In the genomic region with DNA sequence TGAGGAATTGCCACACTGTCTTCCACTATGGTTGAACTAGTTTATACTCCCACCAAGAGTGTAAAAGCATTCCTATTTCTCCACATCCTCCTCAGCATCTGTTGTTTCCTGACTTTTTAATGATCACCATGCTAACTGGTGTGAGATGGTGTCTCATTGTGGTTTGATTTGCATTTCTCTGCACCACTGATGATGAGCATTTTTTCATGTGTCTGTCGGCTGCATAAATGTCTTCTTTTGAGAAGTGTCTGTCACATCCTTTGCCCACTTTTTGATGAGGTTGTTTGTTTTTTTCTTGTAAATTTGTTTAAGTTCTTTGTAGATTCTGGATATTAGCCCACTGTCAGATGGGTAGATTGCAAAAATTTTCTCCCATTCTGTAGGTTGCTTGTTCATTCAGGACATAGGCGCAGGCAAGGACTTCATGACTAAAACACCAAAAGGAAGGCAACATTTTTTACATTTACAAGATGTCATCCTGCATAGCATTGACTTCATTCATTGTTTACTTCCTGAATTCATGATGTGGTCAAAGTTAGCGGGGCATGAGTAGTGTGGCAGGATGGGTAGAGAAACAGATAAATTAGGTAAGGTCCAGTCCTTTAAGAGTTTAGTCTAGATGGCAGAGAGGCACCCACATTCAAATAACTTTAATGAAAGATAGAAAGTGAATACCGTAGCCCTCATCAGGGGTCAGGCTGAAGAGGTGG, we compare ENCODE assay signal across 30 cellular contexts. TPM values are rescaled to one million over a fixed set of nuclear protein-coding genes. Genes with fewer than 3 reads are reported as not detected.
A peak's percentile ranks its signal among the peaks of the same experiment; 100 is the strongest.
DNase-seq lines count a peak whose midpoint lies in the region; ATAC-seq and TF ChIP-seq lines count a peak whose summit lies in the region.
"Had no signal": no experiment of that assay in that cellular context is flagged by ENCODE, and none has a peak within 500 bp of the region (broad histone marks: within the 10 kb centered on the region; RNA-seq: fewer than 3 reads in every experiment).

No MANE protein-coding gene starts in this region.

- CTCF ChIA-PET in activated naive CD4-positive, alpha-beta T cell treated with anti-CD3 and anti-CD28 coated beads for 36 hours (lab: Charles Lee): no interaction called here
- CTCF ChIA-PET in activated naive CD4-positive, alpha-beta T cell treated with anti-CD3 and anti-CD28 coated beads, Interleukin-2, amount 10 ng/mL, durations not matched to agents 7 days and 5 days (lab: Charles Lee): no interaction called here

- no peaks in the 10 kb centered on the region for H3K36me3 ChIP-seq in OCI-LY1 (ENCODE audit: insufficient read depth, low read length)
- H3K36me3 ChIP-seq: breast epithelium, esophagus muscularis mucosa, lower lobe of right lung, thoracic aorta had no signal

- no peaks in the 10 kb centered on the region for H4K20me1 ChIP-seq in OCI-LY1 (ENCODE audit: insufficient read depth, low read length)

- no peak for TF ChIP-seq CTCF in OCI-LY1 (IDR thresholded peaks at IDR 0.05; ENCODE audit: low read length)

- H3K4me1 ChIP-seq in OCI-LY1 (ENCODE audit: insufficient read depth, low read length, severe bottlenecking): peaks cover 69% of the 10 kb centered on the region
- H3K4me1 ChIP-seq: breast epithelium, lower lobe of right lung had no signal

- no peaks in the 10 kb centered on the region for H3K27me3 ChIP-seq in OCI-LY1 (ENCODE audit: insufficient read depth, low read length)
- H3K27me3 ChIP-seq: breast epithelium, dorsolateral prefrontal cortex, esophagus muscularis mucosa had no signal

- no peaks in the 10 kb centered on the region for H3K36me3 Mint-ChIP-seq in activated naive CD4-positive, alpha-beta T cell treated with anti-CD3 and anti-CD28 coated beads for 36 hours (ENCODE audit: low read depth)
- peaks cover 5% of the 10 kb centered on the region for H3K36me3 Mint-ChIP-seq in activated naive CD4-positive, alpha-beta T cell treated with anti-CD3 and anti-CD28 coated beads, Interleukin-2, amount 10 ng/mL, durations not matched to agents 7 days and 5 days
- no peaks in the 10 kb centered on the region for H3K36me3 Mint-ChIP-seq in stimulated activated memory B cell treated with anti-CD40 and anti-IgM and Interleukin-4, amounts not matched to agents 10 μg/mL and 1 μg/mL and 100 μg/mL, for 72 hours
- H3K36me3 Mint-ChIP-seq: CD4-positive, alpha-beta memory T cell had no signal

- intact Hi-C loops in activated naive CD4-positive, alpha-beta T cell treated with anti-CD3 and anti-CD28 coated beads for 36 hours (cut with micrococcal nuclease): no loop called here

- H3K4me3 Mint-ChIP-seq in activated naive CD4-positive, alpha-beta T cell treated with anti-CD3 and anti-CD28 coated beads for 36 hours: no peak overlapping the region
- H3K4me3 Mint-ChIP-seq in activated naive CD4-positive, alpha-beta T cell treated with anti-CD3 and anti-CD28 coated beads, Interleukin-2, amount 10 ng/mL, durations not matched to agents 7 days and 5 days: no peak overlapping the region
- no peak overlapping the region for H3K4me3 Mint-ChIP-seq in stimulated activated memory B cell treated with anti-CD40 and anti-IgM and Interleukin-4, amounts not matched to agents 10 μg/mL and 1 μg/mL and 100 μg/mL, for 72 hours
- H3K4me3 Mint-ChIP-seq: activated T-helper 1 cell treated with anti-CD3 and anti-CD28 coated beads, Interleukin-12 subunit alpha, Interleukin-12 subunit beta, Interleukin-2, Interleukin-4 antibody, amounts not matched to agents 30 ng/mL and 10 ng/mL and 1 ng/mL, durations not matched to agents 14 hours and 24 hours and 36 hours; CD4-positive, alpha-beta memory T cell; HFFc6; nephron had no signal

- peak overlapping the region; percentile 50 for H3K4me2 ChIP-seq in OCI-LY1 (ENCODE audit: low read length)

- H3K4me1 Mint-ChIP-seq in activated naive CD4-positive, alpha-beta T cell treated with anti-CD3 and anti-CD28 coated beads for 36 hours (ENCODE audit: low read depth): peaks cover 3% of the 10 kb centered on the region
- H3K4me1 Mint-ChIP-seq in activated naive CD4-positive, alpha-beta T cell treated with anti-CD3 and anti-CD28 coated beads, Interleukin-2, amount 10 ng/mL, durations not matched to agents 7 days and 5 days: peaks cover 6% of the 10 kb centered on the region
- peaks cover 22% of the 10 kb centered on the region for H3K4me1 Mint-ChIP-seq in stimulated activated memory B cell treated with anti-CD40 and anti-IgM and Interleukin-4, amounts not matched to agents 10 μg/mL and 1 μg/mL and 100 μg/mL, for 72 hours
- H3K4me1 Mint-ChIP-seq: nephron had no signal

- peak overlapping the region; percentile 10; the same call in 1 of the 2 replicates for H2AFZ ChIP-seq in OCI-LY1 (ENCODE audit: low read length)

- peak overlapping the region; percentile 25 for H3K27ac Mint-ChIP-seq in activated naive CD4-positive, alpha-beta T cell treated with anti-CD3 and anti-CD28 coated beads for 36 hours
- no peak overlapping the region for H3K27ac Mint-ChIP-seq in activated naive CD4-positive, alpha-beta T cell treated with anti-CD3 and anti-CD28 coated beads, Interleukin-2, amount 10 ng/mL, durations not matched to agents 7 days and 5 days
- H3K27ac Mint-ChIP-seq in stimulated activated memory B cell treated with anti-CD40 and anti-IgM and Interleukin-4, amounts not matched to agents 10 μg/mL and 1 μg/mL and 100 μg/mL, for 72 hours: peak overlapping the region; percentile 67
- H3K27ac Mint-ChIP-seq: activated T-helper 1 cell treated with anti-CD3 and anti-CD28 coated beads, Interleukin-12 subunit alpha, Interleukin-12 subunit beta, Interleukin-2, Interleukin-4 antibody, amounts not matched to agents 30 ng/mL and 10 ng/mL and 1 ng/mL, durations not matched to agents 14 hours and 24 hours and 36 hours; HFFc6; nephron had no signal

- H3K4me3 ChIP-seq in OCI-LY1 (ENCODE audit: low read depth, low read length, poor library complexity, severe bottlenecking): peak overlapping the region; percentile 22
- H3K4me3 ChIP-seq: breast epithelium, dorsolateral prefrontal cortex, esophagus muscularis mucosa, lower lobe of right lung, skin epidermis, thoracic aorta had no signal

- H3K9me3 Mint-ChIP-seq in activated naive CD4-positive, alpha-beta T cell treated with anti-CD3 and anti-CD28 coated beads for 36 hours: no peaks in the 10 kb centered on the region
- peaks cover 6% of the 10 kb centered on the region for H3K9me3 Mint-ChIP-seq in activated naive CD4-positive, alpha-beta T cell treated with anti-CD3 and anti-CD28 coated beads, Interleukin-2, amount 10 ng/mL, durations not matched to agents 7 days and 5 days
- H3K9me3 Mint-ChIP-seq in stimulated activated memory B cell treated with anti-CD40 and anti-IgM and Interleukin-4, amounts not matched to agents 10 μg/mL and 1 μg/mL and 100 μg/mL, for 72 hours: no peaks in the 10 kb centered on the region
- H3K9me3 Mint-ChIP-seq: activated T-helper 1 cell treated with anti-CD3 and anti-CD28 coated beads, Interleukin-12 subunit alpha, Interleukin-12 subunit beta, Interleukin-2, Interleukin-4 antibody, amounts not matched to agents 30 ng/mL and 10 ng/mL and 1 ng/mL, durations not matched to agents 14 hours and 24 hours and 36 hours; HFFc6; nephron had no signal

- DNase-seq in activated naive CD4-positive, alpha-beta T cell treated with anti-CD3 and anti-CD28 coated beads for 36 hours: no peak
- no peak for DNase-seq in activated naive CD4-positive, alpha-beta T cell treated with anti-CD3 and anti-CD28 coated beads, Interleukin-2, amount 10 ng/mL, durations not matched to agents 7 days and 5 days
- DNase-seq in germinal center (ENCODE audit: low spot score) (peak; percentile 30), CD1c-positive myeloid dendritic cell (ENCODE audit: extremely low spot score) (no peak)
- DNase-seq: activated CD4-positive, alpha-beta T cell treated with anti-CD3 and anti-CD28 coated beads, Interleukin-2, amount 50 U/mL, for 4 hours; activated naive CD4-positive, alpha-beta T cell treated with anti-CD3 and anti-CD28 coated beads, Interleukin-2, amount 50 U/mL, for 16 hours; CD4-positive, alpha-beta memory T cell; DND-41; dorsolateral prefrontal cortex; foreskin fibroblast; GOT3; HFFc6; KG1; lower lobe of right lung; NCI-H1436 treated with DMSO at 0.1 percent for 48 hours; NCI-H2081 treated with DMSO at 0.1 percent for 48 hours; NCI-H345; stimulated activated naive CD8-positive, alpha-beta T cell treated with anti-CD3 and anti-CD28 coated beads, Interleukin-15, Interleukin-2, amounts not matched to agents 100 U/mL and 50 U/mL, for 24 hours had no signal

- no peaks in the 10 kb centered on the region for H3K9me2 ChIP-seq in OCI-LY1 (ENCODE audit: low read depth, low read length)

- peak overlapping the region; percentile 85 for H3K27ac ChIP-seq in OCI-LY1 (ENCODE audit: low read depth, low read length, poor library complexity, severe bottlenecking)
- H3K27ac ChIP-seq: breast epithelium, dorsolateral prefrontal cortex, esophagus muscularis mucosa, lower lobe of right lung, RWPE1, skin epidermis, thoracic aorta had no signal

- no peaks in the 10 kb centered on the region for H3K27me3 Mint-ChIP-seq in activated naive CD4-positive, alpha-beta T cell treated with anti-CD3 and anti-CD28 coated beads for 36 hours (ENCODE audit: low read depth)
- H3K27me3 Mint-ChIP-seq in activated naive CD4-positive, alpha-beta T cell treated with anti-CD3 and anti-CD28 coated beads, Interleukin-2, amount 10 ng/mL, durations not matched to agents 7 days and 5 days: peaks cover 21% of the 10 kb centered on the region
- no peaks in the 10 kb centered on the region for H3K27me3 Mint-ChIP-seq in stimulated activated memory B cell treated with anti-CD40 and anti-IgM and Interleukin-4, amounts not matched to agents 10 μg/mL and 1 μg/mL and 100 μg/mL, for 72 hours
- H3K27me3 Mint-ChIP-seq: CD4-positive, alpha-beta memory T cell had no signal

- no peaks in the 10 kb centered on the region for H3F3A ChIP-seq in OCI-LY1 (ENCODE audit: insufficient read depth, low read length)

- H3K79me2 ChIP-seq in OCI-LY1 (ENCODE audit: insufficient read depth, low read length): no peaks in the 10 kb centered on the region

- no peaks in the 10 kb centered on the region for H3K9me3 ChIP-seq in OCI-LY1 (ENCODE audit: low read length)
- H3K9me3 ChIP-seq: breast epithelium, esophagus muscularis mucosa, lower lobe of right lung, thoracic aorta had no signal

- peak overlapping the region; percentile 32; the same call in 1 of the 2 replicates for H3K9ac ChIP-seq in OCI-LY1 (ENCODE audit: low read length)

- ATAC-seq in stimulated activated memory B cell treated with anti-CD40 and anti-IgM and Interleukin-4, amounts not matched to agents 10 μg/mL and 1 μg/mL and 100 μg/mL, for 72 hours: peak; percentile 80
- ATAC-seq in HG02970 (IDR thresholded peaks at IDR 0.05; ENCODE audit: low FRiP score, unreplicated experiment): no peak
- no peak for ATAC-seq in HG03460 (IDR thresholded peaks at IDR 0.05; ENCODE audit: unreplicated experiment)
- ATAC-seq: activated CD4-positive, CD25-positive, alpha-beta regulatory T cell treated with anti-CD3 and anti-CD28 coated beads, Interleukin-2, amount 50 U/mL, for 24 hours; lower lobe of right lung; stimulated activated naive CD8-positive, alpha-beta T cell treated with anti-CD3 and anti-CD28 coated beads, Interleukin-15, Interleukin-2, amounts not matched to agents 100 U/mL and 50 U/mL, for 24 hours had no signal

RNA-seq across cellular contexts. Expression of a gene that starts 45.1 kb away (rescaled TPM):
- 10 to 100 TPM; 27.5 to 31.8 TPM for total RNA-seq in activated naive CD4-positive, alpha-beta T cell treated with anti-CD3 and anti-CD28 coated beads for 36 hours
